9 cellular contexts compared by ENCODE assay signal in genomic region chr11:69010964-69011623, GRCh38. TPM values are rescaled to one million over a fixed set of nuclear protein-coding genes. Genes with fewer than 3 reads are reported as not detected.
DNase-seq lines count a peak whose midpoint lies in the region; ATAC-seq, FAIRE-seq and TF ChIP-seq lines count a peak whose summit lies in the region.
"Had no signal": no experiment of that assay in that cellular context is flagged by ENCODE, and none has a peak within 500 bp of the region (broad histone marks: within the 10 kb centered on the region; RNA-seq: fewer than 3 reads in every experiment).

No MANE protein-coding gene starts in this region.

- H3K27me3 ChIP-seq in AG04450 (ENCODE audit: control insufficient read depth, insufficient read depth, low read length) (no peaks in the 10 kb centered on the region), upper lobe of right lung (peaks cover 31% of the 10 kb centered on the region)

- H3K27me3 Mint-ChIP-seq in neural crest cell (ENCODE audit: low read depth) = peaks cover 27% of the 10 kb centered on the region

- H3K27ac Mint-ChIP-seq in neural crest cell (ENCODE audit: unreplicated experiment) = no peak overlapping the region

- no peaks in the 10 kb centered on the region for H3K36me3 ChIP-seq in upper lobe of right lung

- no peak for DNase-seq in AG04450 (ENCODE audit: low read depth, low spot score)
- peak; percentile 88 for DNase-seq in HTR-8/SVneo (ENCODE audit: insufficient read length, low spot score)
- DNase-seq in activated T-cell treated with anti-CD3 and anti-CD28 coated beads, Interleukin-2, amount 50 U/mL, for 48 hours = peak; percentile 59 to 69
- DNase-seq in foreskin fibroblast = peak; percentile 86 to 96
- peak; percentile 58 for DNase-seq in neural crest cell (ENCODE audit: low read depth, low spot score)
- DNase-seq in upper lobe of right lung = peak; percentile 81
- DNase-seq in GM19240 (ENCODE audit: insufficient read length, low spot score) = no peak

- no peaks in the 10 kb centered on the region for H3K9me3 Mint-ChIP-seq in neural crest cell

- H3K27ac ChIP-seq in AG04450 (ENCODE audit: low read depth, low read length) (peak overlapping the region; percentile 77), upper lobe of right lung (peak overlapping the region; percentile 78)

- CTCF ChIA-PET in AG04450 (lab: Charles Lee) = interaction anchor here (0.5 to 2.2 kb wide), 7 partner anchors 17 to 633 kb away, joined by 3 to 12 read pairs (median 3); partner anchors contain the start of gene TPCN2

- ATAC-seq in upper lobe of right lung = peak; percentile 73
- ATAC-seq in GM18907 (IDR thresholded peaks at IDR 0.05; ENCODE audit: unreplicated experiment) = no peak

- H3K4me1 ChIP-seq in upper lobe of right lung = peaks cover 38% of the 10 kb centered on the region

- H3K9me3 ChIP-seq in AG04450 (ENCODE audit: control insufficient read depth, insufficient read depth, low read length) = no peaks in the 10 kb centered on the region; the same call in 1 of the 2 replicates
- H3K9me3 ChIP-seq in upper lobe of right lung = no peaks in the 10 kb centered on the region

- peak; percentile 99 for FAIRE-seq in HTR-8/SVneo (lab: Jason Lieb, UNC)

- intact Hi-C loops in upper lobe of right lung (cut with DNase I) = no loop called here

- H3K4me3 Mint-ChIP-seq in neural crest cell = no peak overlapping the region

- POLR2A ChIA-PET in AG04450 (lab: Yijun Ruan, JAX) = interaction anchor here (0.5 to 3.9 kb wide), 9 partner anchors 10 to 998 kb away, joined by 3 to 27 read pairs (median 4); partner anchors contain the start of genes LTO1 and TPCN2

- TF ChIP-seq CTCF in AG04450 (IDR thresholded peaks at IDR 0.05; ENCODE audit: low read depth, low read length) (no peak), foreskin fibroblast (IDR thresholded peaks at IDR 0.05; ENCODE audit: low read depth, low read length) (no peak), neural crest cell (conservative IDR thresholded peaks at IDR 0.05) (no peak), upper lobe of right lung (IDR thresholded peaks at IDR 0.05) (no peak)

- peaks cover 21% of the 10 kb centered on the region for H3K4me1 Mint-ChIP-seq in neural crest cell

- H3K4me3 ChIP-seq in AG04450 (ENCODE audit: low read depth, low read length) = peak overlapping the region; percentile 76
- H3K4me3 ChIP-seq in foreskin fibroblast (ENCODE audit: low read depth in 1 of 2, low read length in 2 of 2) = peak overlapping the region; percentile 93 to 94
- H3K4me3 ChIP-seq in upper lobe of right lung = peak overlapping the region; percentile 54

- no peaks in the 10 kb centered on the region for H3K36me3 Mint-ChIP-seq in neural crest cell (ENCODE audit: low read depth)

RNA-seq across cellular contexts. Expression of gene MRGPRF, which starts 2.0 kb away (rescaled TPM):
- polyA plus RNA-seq in AG04450 (2011; rRNA removed) = 28.6 and 34.4 TPM in 2 replicates
- polyA minus RNA-seq in AG04450 (2011; rRNA and poly(A)+ RNA removed) = 26.8 and 28.0 TPM in 2 replicates
- total RNA-seq in neural crest cell (0.16 and 0.23 TPM in 2 replicates), upper lobe of right lung (13.2 TPM)
- total RNA-seq: glomerular endothelial cell had no signal

RNA-seq across cellular contexts. Expression of gene MRGPRD, which starts 30.3 kb away (rescaled TPM):
- not detected in 2 replicates for polyA plus RNA-seq in AG04450 (2011; rRNA removed)
- not detected in 2 replicates for polyA minus RNA-seq in AG04450 (2011; rRNA and poly(A)+ RNA removed)
- not detected in 2 replicates for total RNA-seq in neural crest cell
- total RNA-seq in upper lobe of right lung = not detected
- total RNA-seq: glomerular endothelial cell had no signal

RNA-seq across cellular contexts. Expression of gene TPCN2, which starts 37.6 kb away (rescaled TPM):
- 6.4 and 7.4 TPM in 2 replicates for polyA plus RNA-seq in AG04450 (2011; rRNA removed)
- 8.6 and 11.1 TPM in 2 replicates for polyA minus RNA-seq in AG04450 (2011; rRNA and poly(A)+ RNA removed)
- total RNA-seq in neural crest cell (14.2 and 14.4 TPM in 2 replicates), upper lobe of right lung (16.6 TPM)

Comparison
In these comparisons a context has a peak if more than half of its experiments do, and no peak if none do; other contexts are left out.
1. DNase-seq: peak in HTR-8/SVneo (single experiment), activated T-cell treated with anti-CD3 and anti-CD28 coated beads, Interleukin-2, amount 50 U/mL, for 48 hours (2 of 2), foreskin fibroblast (2 of 2), neural crest cell (single experiment) and upper lobe of right lung (single experiment); none in AG04450 (single experiment) and GM19240 (single experiment).
2. RNA of gene MRGPRF, which starts 2.0 kb away (total RNA-seq): 13.2 TPM in upper lobe of right lung (single experiment); 0.16 to 0.23 TPM in neural crest cell; every median in the first group is over 10 times any median in the second.
3. Peak in every context shown above with its lines, with median percentiles within 50 percentile points of each other: H3K4me3 ChIP-seq.